In the genomic region with DNA sequence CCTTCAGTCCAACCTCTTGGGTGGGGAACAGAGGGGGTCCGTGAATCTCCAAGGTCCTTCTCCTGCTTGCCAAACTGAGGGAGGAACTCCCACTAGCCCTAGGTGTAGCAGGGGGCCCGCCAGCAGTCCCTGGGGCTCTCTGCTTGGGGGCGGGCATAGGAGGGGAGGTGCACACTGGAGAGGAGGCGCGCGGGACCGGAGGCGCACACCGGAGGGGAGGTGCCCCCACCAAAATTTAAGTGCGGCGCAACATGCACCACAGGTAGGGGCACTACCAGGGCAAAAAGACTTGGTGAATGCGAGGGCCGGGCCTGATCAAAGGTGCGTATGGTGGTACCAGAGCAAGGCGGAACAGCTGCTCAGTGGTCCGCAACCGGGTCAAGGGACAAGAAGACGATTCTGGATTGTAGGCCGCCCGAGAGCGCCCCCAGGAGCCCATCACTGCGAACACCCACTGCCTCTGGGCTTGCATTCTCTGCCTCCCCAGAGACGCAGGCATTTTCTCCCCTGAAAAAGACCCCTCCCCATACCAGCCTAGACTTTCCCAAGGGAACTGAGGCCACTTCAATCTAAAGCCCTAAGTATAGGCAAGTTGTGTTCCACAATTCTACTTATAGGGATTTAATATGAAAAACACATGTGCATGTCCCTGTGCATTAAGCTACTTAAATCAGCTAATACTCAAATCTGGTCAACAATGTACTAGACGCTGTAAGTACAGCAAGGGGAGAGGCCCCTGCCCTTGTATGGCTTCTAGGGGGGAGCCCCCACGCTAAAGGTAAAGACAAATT, we compare ENCODE assay signal across 1 cellular context.
TF ChIP-seq lines count a peak whose summit lies in the region.

No MANE protein-coding gene starts in this region.

TF ChIP-seq in GM23338, 12 proteins besides CTCF, POLR2A, EP300 and RAD21 (continued from another document):
- TF ChIP-seq ZNF462 (CRISPR knock-in tag; IDR thresholded peaks at IDR 0.05) = no peak
- TF ChIP-seq ZNF114 (CRISPR knock-in tag; IDR thresholded peaks at IDR 0.05) = no peak
- TF ChIP-seq ZNF331 (CRISPR knock-in tag; IDR thresholded peaks at IDR 0.05; ENCODE audit: low read depth) = no peak
- TF ChIP-seq EZH2 (IDR thresholded peaks at IDR 0.05; ENCODE audit: low read depth, unreplicated experiment) = no peak
- no peak for TF ChIP-seq NANOG (IDR thresholded peaks at IDR 0.05; ENCODE audit: borderline replicate concordance)
- TF ChIP-seq EZH2phosphoT487 (IDR thresholded peaks at IDR 0.05; ENCODE audit: unreplicated experiment) = no peak
- TF ChIP-seq, protein P1, sequence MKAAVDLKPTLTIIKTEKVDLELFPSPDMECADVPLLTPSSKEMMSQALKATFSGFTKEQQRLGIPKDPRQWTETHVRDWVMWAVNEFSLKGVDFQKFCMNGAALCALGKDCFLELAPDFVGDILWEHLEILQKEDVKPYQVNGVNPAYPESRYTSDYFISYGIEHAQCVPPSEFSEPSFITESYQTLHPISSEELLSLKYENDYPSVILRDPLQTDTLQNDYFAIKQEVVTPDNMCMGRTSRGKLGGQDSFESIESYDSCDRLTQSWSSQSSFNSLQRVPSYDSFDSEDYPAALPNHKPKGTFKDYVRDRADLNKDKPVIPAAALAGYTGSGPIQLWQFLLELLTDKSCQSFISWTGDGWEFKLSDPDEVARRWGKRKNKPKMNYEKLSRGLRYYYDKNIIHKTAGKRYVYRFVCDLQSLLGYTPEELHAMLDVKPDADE (IDR thresholded peaks at IDR 0.05) = no peak
- TF ChIP-seq, protein P2, sequence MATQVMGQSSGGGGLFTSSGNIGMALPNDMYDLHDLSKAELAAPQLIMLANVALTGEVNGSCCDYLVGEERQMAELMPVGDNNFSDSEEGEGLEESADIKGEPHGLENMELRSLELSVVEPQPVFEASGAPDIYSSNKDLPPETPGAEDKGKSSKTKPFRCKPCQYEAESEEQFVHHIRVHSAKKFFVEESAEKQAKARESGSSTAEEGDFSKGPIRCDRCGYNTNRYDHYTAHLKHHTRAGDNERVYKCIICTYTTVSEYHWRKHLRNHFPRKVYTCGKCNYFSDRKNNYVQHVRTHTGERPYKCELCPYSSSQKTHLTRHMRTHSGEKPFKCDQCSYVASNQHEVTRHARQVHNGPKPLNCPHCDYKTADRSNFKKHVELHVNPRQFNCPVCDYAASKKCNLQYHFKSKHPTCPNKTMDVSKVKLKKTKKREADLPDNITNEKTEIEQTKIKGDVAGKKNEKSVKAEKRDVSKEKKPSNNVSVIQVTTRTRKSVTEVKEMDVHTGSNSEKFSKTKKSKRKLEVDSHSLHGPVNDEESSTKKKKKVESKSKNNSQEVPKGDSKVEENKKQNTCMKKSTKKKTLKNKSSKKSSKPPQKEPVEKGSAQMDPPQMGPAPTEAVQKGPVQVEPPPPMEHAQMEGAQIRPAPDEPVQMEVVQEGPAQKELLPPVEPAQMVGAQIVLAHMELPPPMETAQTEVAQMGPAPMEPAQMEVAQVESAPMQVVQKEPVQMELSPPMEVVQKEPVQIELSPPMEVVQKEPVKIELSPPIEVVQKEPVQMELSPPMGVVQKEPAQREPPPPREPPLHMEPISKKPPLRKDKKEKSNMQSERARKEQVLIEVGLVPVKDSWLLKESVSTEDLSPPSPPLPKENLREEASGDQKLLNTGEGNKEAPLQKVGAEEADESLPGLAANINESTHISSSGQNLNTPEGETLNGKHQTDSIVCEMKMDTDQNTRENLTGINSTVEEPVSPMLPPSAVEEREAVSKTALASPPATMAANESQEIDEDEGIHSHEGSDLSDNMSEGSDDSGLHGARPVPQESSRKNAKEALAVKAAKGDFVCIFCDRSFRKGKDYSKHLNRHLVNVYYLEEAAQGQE (IDR thresholded peaks at IDR 0.05; ENCODE audit: unreplicated experiment) = no peak
- TF ChIP-seq STAT1 (IDR thresholded peaks at IDR 0.05; ENCODE audit: unreplicated experiment) = no peak
